8 cellular contexts compared by ENCODE assay signal in the genomic region with DNA sequence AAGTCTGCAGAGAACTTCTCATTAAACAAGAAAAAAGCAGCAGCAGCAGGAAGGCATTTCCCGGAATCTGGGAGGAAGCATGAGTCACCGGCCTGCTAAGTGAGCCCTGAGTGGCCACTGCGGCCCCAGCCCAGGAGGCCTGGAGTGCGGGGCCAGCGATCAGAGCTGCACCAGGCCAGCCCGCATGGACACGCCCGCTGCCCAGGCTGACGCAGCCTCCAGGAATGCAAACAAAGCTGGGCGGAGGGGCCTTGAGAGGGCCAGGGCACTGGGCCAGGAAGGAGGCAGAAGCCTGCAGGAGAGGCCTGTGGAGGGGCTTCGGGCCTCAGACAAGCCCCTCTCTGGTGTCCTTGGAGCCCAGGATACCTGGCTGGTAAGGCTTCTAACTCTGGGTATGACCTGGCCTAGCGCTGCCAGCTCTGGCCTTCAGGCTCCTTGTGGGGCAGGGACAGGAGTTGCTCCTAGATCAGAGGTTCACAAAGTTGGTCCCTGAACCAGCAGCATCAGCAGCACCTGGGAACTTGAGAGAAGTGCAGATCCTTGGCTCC.
DNase-seq lines count a peak whose midpoint lies in the region; ATAC-seq, FAIRE-seq and TF ChIP-seq lines count a peak whose summit lies in the region.

No MANE protein-coding gene starts in this region.

- intact Hi-C loops in K562 (cut with micrococcal nuclease): loop anchor here (5.0 kb wide), 1 partner anchor 49 kb away; no protein-coding TSS in a partner anchor

- in situ Hi-C loops in K562 (cut with MboI): no loop called here

- peak; percentile 100 for ATAC-seq in K562
- no peak for ATAC-seq in GM19328 (IDR thresholded peaks at IDR 0.05; ENCODE audit: unreplicated experiment)
- ATAC-seq in HG03196 (IDR thresholded peaks at IDR 0.05; ENCODE audit: unreplicated experiment): no peak

- peak overlapping the region; percentile 51 to 84 for H3K9ac ChIP-seq in K562 (ENCODE audit: insufficient read depth in 1 of 2, low read depth in 2 of 2, low read length in 2 of 2)

- no peak for TF ChIP-seq CTCF in K562 (IDR thresholded peaks at IDR 0.05 in 2 of 3, conservative IDR thresholded peaks at IDR 0.05 in 1 of 3; ENCODE audit: insufficient read depth in 2 of 3, low read depth in 1 of 3, low read length in 3 of 3)

- H3K27me3 ChIP-seq in K562 (ENCODE audit: control insufficient read depth in 2 of 2, insufficient read depth in 2 of 2, low read length in 2 of 2): no peaks in the 10 kb centered on the region
- H3K27me3 ChIP-seq in small intestine (ENCODE audit: control insufficient read depth in 2 of 2, insufficient read depth in 2 of 2, low read length in 2 of 2): no peaks in the 10 kb centered on the region

- H2AFZ ChIP-seq in K562 (ENCODE audit: low read depth, low read length): peak overlapping the region; percentile 81

- no peak overlapping the region; the same call in 1 of the 2 replicates for H3K4me3 ChIP-seq in K562
- no peak overlapping the region for H3K4me3 ChIP-seq in small intestine (ENCODE audit: low read depth in 1 of 2, low read length in 2 of 2)

- H3K9me3 ChIP-seq in K562 (replicated peaks; ENCODE audit: control insufficient read depth, insufficient read depth, low read depth, low read length) (no peaks in the 10 kb centered on the region), small intestine (ENCODE audit: control insufficient read depth, low read depth) (no peaks in the 10 kb centered on the region)

- TF ChIP-seq RAD21 in K562 (CRISPR knock-in tag; conservative IDR thresholded peaks at IDR 0.05 in 1 of 2, IDR thresholded peaks at IDR 0.05 in 1 of 2): peak in 1 of 2 experiments; percentile 22; a peak in 1 of 4 replicates

- H3K4me2 ChIP-seq in K562 (ENCODE audit: insufficient read depth, low read length): peak overlapping the region; percentile 63

- H4K20me1 ChIP-seq in K562 (replicated peaks; ENCODE audit: control insufficient read depth, insufficient read depth, low read length): no peaks in the 10 kb centered on the region

- H3K9me1 ChIP-seq in K562 (ENCODE audit: control insufficient read depth, insufficient read depth, low read length): no peaks in the 10 kb centered on the region

- DNase-seq in HPDE6-E6E7 (ENCODE audit: extremely low spot score) (peak; percentile 95), K562 (ENCODE audit: extremely low read depth in 1 of 4, low spot score in 3 of 4) (peak; percentile 93 to 95 (median 94)), iPS DF 19.7 (ENCODE audit: low read depth, low spot score) (peak; percentile 25), small intestine (peak; percentile 88)
- DNase-seq in activated CD8-positive, alpha-beta memory T cell treated with anti-CD3 and anti-CD28 coated beads for 24 hours: no peak

- TF ChIP-seq EP300 in K562 (IDR thresholded peaks at IDR 0.05; ENCODE audit: low read length): peak; percentile 73

- 4% methylated on average over 12 of the region's 12 CpGs for WGBS in K562 (ENCODE audit: insufficient coverage, low coverage, missing lambda C conversion rate)
- 6 to 28% (median 24%) methylated on average over 12 of the region's 12 CpGs for WGBS in small intestine, 3 donors

- peaks cover 27 to 47% of the 10 kb centered on the region in 2 experiments for H3K4me1 ChIP-seq in K562 (replicated peaks in 1 of 2; ENCODE audit: control insufficient read depth in 2 of 2, insufficient read depth in 2 of 2, low read length in 2 of 2)
- peaks cover 0 to 8% of the 10 kb centered on the region in 2 donors for H3K4me1 ChIP-seq in small intestine (ENCODE audit: control insufficient read depth in 2 of 2, insufficient read depth in 1 of 2, low read depth in 1 of 2, low read length in 1 of 2)

- no peak; the same call in 1 of the 2 replicates for TF ChIP-seq POLR2A in K562 (conservative IDR thresholded peaks at IDR 0.05)

- no peaks in the 10 kb centered on the region for H3K36me3 ChIP-seq in K562 (ENCODE audit: control insufficient read depth, insufficient read depth, low read length)
- no peaks in the 10 kb centered on the region for H3K36me3 ChIP-seq in small intestine (ENCODE audit: control insufficient read depth in 2 of 2, insufficient read depth in 2 of 2, low read length in 2 of 2)

- POLR2A ChIA-PET in K562 (lab: Yijun Ruan, JAX): interaction anchor here (0.7 to 1.7 kb wide), 5 partner anchors 9 to 35 kb away, joined by 3 to 4 read pairs (median 4); no protein-coding TSS in a partner anchor

- CTCF ChIA-PET in K562 (lab: Yijun Ruan, JAX; ENCODE audit: low intra/inter-chr PET ratio): no interaction called here

- no TSS peak for BruUV-seq in K562 (replicated peaks; lab: Mats Ljungman, UMichigan)

- FAIRE-seq in A204.1 (lab: Jason Lieb, UNC) (peak; percentile 82), K562 (lab: Jason Lieb, UNC) (peak; percentile 97), small intestine (lab: Jason Lieb, UNC) (no peak)

- no peaks in the 10 kb centered on the region for H3K79me2 ChIP-seq in K562 (ENCODE audit: control insufficient read depth, insufficient read depth, low read length)

- H3K27ac ChIP-seq in K562 (ENCODE audit: extremely low read depth, low read depth, low read length) (peak overlapping the region; percentile 79), small intestine (ENCODE audit: low read depth in 1 of 2, low read length in 1 of 2) (peak overlapping the region; percentile 67 to 80)

TF ChIP-seq in K562, 482 proteins besides CTCF, POLR2A, EP300 and RAD21 (continues in another document):
- TF ChIP-seq ZBTB7A (IDR thresholded peaks at IDR 0.05; ENCODE audit: borderline replicate concordance, control insufficient read depth, low read depth, low read length) (no peak), MYNN (IDR thresholded peaks at IDR 0.05) (peak; percentile 92), MYNN (CRISPR knock-in tag; IDR thresholded peaks at IDR 0.05) (no peak), HSF4 (CRISPR knock-in tag; IDR thresholded peaks at IDR 0.05; ENCODE audit: borderline replicate concordance) (no peak), HDGF (IDR thresholded peaks at IDR 0.05) (no peak), PHB2 (IDR thresholded peaks at IDR 0.05; ENCODE audit: low read depth) (no peak), ZBED1 (IDR thresholded peaks at IDR 0.05) (0 out of 2 replicates have a peak, but pooled peaks have one; percentile 25), TRIM24 (IDR thresholded peaks at IDR 0.05) (peak; percentile 31 to 63; a peak in 1 of 4 replicates)
- TF ChIP-seq, protein P1, sequence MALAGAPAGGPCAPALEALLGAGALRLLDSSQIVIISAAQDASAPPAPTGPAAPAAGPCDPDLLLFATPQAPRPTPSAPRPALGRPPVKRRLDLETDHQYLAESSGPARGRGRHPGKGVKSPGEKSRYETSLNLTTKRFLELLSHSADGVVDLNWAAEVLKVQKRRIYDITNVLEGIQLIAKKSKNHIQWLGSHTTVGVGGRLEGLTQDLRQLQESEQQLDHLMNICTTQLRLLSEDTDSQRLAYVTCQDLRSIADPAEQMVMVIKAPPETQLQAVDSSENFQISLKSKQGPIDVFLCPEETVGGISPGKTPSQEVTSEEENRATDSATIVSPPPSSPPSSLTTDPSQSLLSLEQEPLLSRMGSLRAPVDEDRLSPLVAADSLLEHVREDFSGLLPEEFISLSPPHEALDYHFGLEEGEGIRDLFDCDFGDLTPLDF (CRISPR knock-in tag; IDR thresholded peaks at IDR 0.05): 0 out of 2 replicates have a peak, but pooled peaks have one; percentile 23
- TF ChIP-seq, protein P2, sequence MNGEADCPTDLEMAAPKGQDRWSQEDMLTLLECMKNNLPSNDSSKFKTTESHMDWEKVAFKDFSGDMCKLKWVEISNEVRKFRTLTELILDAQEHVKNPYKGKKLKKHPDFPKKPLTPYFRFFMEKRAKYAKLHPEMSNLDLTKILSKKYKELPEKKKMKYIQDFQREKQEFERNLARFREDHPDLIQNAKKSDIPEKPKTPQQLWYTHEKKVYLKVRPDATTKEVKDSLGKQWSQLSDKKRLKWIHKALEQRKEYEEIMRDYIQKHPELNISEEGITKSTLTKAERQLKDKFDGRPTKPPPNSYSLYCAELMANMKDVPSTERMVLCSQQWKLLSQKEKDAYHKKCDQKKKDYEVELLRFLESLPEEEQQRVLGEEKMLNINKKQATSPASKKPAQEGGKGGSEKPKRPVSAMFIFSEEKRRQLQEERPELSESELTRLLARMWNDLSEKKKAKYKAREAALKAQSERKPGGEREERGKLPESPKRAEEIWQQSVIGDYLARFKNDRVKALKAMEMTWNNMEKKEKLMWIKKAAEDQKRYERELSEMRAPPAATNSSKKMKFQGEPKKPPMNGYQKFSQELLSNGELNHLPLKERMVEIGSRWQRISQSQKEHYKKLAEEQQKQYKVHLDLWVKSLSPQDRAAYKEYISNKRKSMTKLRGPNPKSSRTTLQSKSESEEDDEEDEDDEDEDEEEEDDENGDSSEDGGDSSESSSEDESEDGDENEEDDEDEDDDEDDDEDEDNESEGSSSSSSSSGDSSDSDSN (IDR thresholded peaks at IDR 0.05; ENCODE audit: borderline replicate concordance in 1 of 2, low read depth in 2 of 2, low read length in 2 of 2): peak in 1 of 2 experiments; percentile 93; a peak in 2 of 4 replicates
- TF ChIP-seq, protein P3, sequence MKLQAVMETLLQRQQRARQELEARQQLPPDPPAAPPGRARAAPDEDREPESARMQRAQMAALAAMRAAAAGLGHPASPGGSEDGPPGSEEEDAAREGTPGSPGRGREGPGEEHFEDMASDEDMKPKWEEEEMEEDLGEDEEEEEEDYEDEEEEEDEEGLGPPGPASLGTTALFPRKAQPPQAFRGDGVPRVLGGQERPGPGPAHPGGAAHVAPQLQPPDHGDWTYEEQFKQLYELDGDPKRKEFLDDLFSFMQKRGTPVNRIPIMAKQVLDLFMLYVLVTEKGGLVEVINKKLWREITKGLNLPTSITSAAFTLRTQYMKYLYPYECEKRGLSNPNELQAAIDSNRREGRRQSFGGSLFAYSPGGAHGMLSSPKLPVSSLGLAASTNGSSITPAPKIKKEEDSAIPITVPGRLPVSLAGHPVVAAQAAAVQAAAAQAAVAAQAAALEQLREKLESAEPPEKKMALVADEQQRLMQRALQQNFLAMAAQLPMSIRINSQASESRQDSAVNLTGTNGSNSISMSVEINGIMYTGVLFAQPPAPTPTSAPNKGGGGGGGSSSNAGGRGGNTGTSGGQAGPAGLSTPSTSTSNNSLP (IDR thresholded peaks at IDR 0.05; ENCODE audit: borderline replicate concordance, low read depth, low read length): no peak
